Comparison of ENCODE assay signal across 9 cellular contexts in the genomic region with DNA sequence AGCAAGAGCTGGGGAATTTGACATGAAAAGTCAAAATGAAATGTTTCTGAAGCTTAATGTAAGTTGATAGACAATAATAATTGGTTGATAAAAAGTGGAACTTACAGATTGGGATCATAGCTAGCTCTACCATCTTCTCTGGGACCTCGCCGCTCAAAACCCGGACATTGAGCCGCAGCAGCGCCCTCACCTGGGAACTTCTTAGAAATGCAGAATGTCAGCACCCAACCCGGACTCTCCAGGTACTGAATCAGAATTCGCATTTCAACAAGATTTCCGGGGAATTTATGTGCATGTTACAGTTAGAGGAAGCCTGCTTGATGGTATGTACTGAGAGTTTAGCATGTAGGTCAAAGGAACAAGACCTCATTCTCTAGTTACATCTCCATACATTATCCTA. TPM values are rescaled to one million over a fixed set of nuclear protein-coding genes. Genes with fewer than 3 reads are reported as not detected.
A peak's percentile ranks its signal among the peaks of the same experiment; 100 is the strongest.
DNase-seq lines count a peak whose midpoint lies in the region; ATAC-seq and TF ChIP-seq lines count a peak whose summit lies in the region.
"Had no signal": no experiment of that assay in that cellular context is flagged by ENCODE, and none has a peak within 500 bp of the region (broad histone marks: within the 10 kb centered on the region; RNA-seq: fewer than 3 reads in every experiment).

No MANE protein-coding gene starts in this region.

- H3K4me3 ChIP-seq in Loucy (ENCODE audit: low read length, poor library complexity, severe bottlenecking): no peak overlapping the region
- H3K4me3 ChIP-seq in right lobe of liver: no peak overlapping the region

- WGBS in right lobe of liver (ENCODE audit: insufficient coverage, low coverage, low lambda C conversion rate, missing lambda C conversion rate): 15% methylated on average over 8 of the region's 8 CpGs

- peaks cover 33% of the 10 kb centered on the region for H4K20me1 ChIP-seq in Loucy (ENCODE audit: insufficient read depth, low read length, poor library complexity, severe bottlenecking)

- H3K36me3 Mint-ChIP-seq in activated naive CD4-positive, alpha-beta T cell treated with anti-CD3 and anti-CD28 coated beads, Interleukin-2, amount 10 ng/mL, durations not matched to agents 7 days and 5 days: no peaks in the 10 kb centered on the region

- TF ChIP-seq POLR2A in right lobe of liver (IDR thresholded peaks at IDR 0.05): no peak

- H3K27ac Mint-ChIP-seq in activated naive CD4-positive, alpha-beta T cell treated with anti-CD3 and anti-CD28 coated beads, Interleukin-2, amount 10 ng/mL, durations not matched to agents 7 days and 5 days: no peak overlapping the region
- H3K27ac Mint-ChIP-seq: activated B cell treated with CpG ODN at 0.5 μM for 24 hours had no signal

- DNase-seq in NCI-H345 (lab: John Stamatoyannopoulos, UW) (peak; percentile 19), NCI-H345 treated with DMSO at 0.1 percent for 48 hours (lab: John Stamatoyannopoulos, UW; ENCODE audit: unreplicated experiment) (no peak), right lobe of liver (peak; percentile 35 to 64 (median 57)), activated gamma-delta T cell (lab: John Stamatoyannopoulos, UW) (no peak)
- peak; percentile 30 for DNase-seq in activated naive CD4-positive, alpha-beta T cell treated with anti-CD3 and anti-CD28 coated beads, Interleukin-2, amount 10 ng/mL, durations not matched to agents 7 days and 5 days
- DNase-seq: activated B cell treated with CpG ODN at 0.5 μM for 24 hours had no signal

- no peak overlapping the region for H3K27ac ChIP-seq in right lobe of liver

- H3K9me3 Mint-ChIP-seq in activated naive CD4-positive, alpha-beta T cell treated with anti-CD3 and anti-CD28 coated beads, Interleukin-2, amount 10 ng/mL, durations not matched to agents 7 days and 5 days: no peaks in the 10 kb centered on the region
- H3K9me3 Mint-ChIP-seq: activated B cell treated with CpG ODN at 0.5 μM for 24 hours had no signal

- TF ChIP-seq CTCF in Loucy (conservative IDR thresholded peaks at IDR 0.05; ENCODE audit: low read length) (peak; percentile 82), right lobe of liver (IDR thresholded peaks at IDR 0.05) (peak; percentile 47 to 81 (median 68))

- intact Hi-C loops in right lobe of liver (cut with DNase I): loop anchor here in 1 of 2 donors (10.0 kb wide), 2 partner anchors 150 to 220 kb away; no protein-coding TSS in a partner anchor

- no peaks in the 10 kb centered on the region for H3K9me3 ChIP-seq in Loucy (ENCODE audit: insufficient read depth, low read depth, low read length)
- H3K9me3 ChIP-seq in right lobe of liver: no peaks in the 10 kb centered on the region

- CTCF ChIA-PET in activated naive CD4-positive, alpha-beta T cell treated with anti-CD3 and anti-CD28 coated beads, Interleukin-2, amount 10 ng/mL, durations not matched to agents 7 days and 5 days (lab: Charles Lee): interaction anchor here (0.8 to 5.3 kb wide), 9 partner anchors 8 to 391 kb away, joined by 3 to 60 read pairs (median 4); no protein-coding TSS in a partner anchor

- H3K36me3 ChIP-seq in Loucy (ENCODE audit: insufficient read depth, low read length): peaks cover 53% of the 10 kb centered on the region; the same call in 1 of the 2 replicates
- H3K36me3 ChIP-seq in right lobe of liver: no peaks in the 10 kb centered on the region

- H3K4me1 ChIP-seq in Loucy (ENCODE audit: insufficient read depth, low read length, poor library complexity, severe bottlenecking): peaks cover 8% of the 10 kb centered on the region
- H3K4me1 ChIP-seq in right lobe of liver: no peaks in the 10 kb centered on the region

- no peak overlapping the region for H3K4me2 ChIP-seq in Loucy (ENCODE audit: low read depth, low read length, poor library complexity, severe bottlenecking)

- H3K9me2 ChIP-seq in Loucy (replicated peaks; ENCODE audit: low read depth, low read length): no peaks in the 10 kb centered on the region

- no peaks in the 10 kb centered on the region for H3F3A ChIP-seq in Loucy (ENCODE audit: low read depth)

- peaks cover 36% of the 10 kb centered on the region for H3K27me3 Mint-ChIP-seq in activated naive CD4-positive, alpha-beta T cell treated with anti-CD3 and anti-CD28 coated beads, Interleukin-2, amount 10 ng/mL, durations not matched to agents 7 days and 5 days

- no peaks in the 10 kb centered on the region for H3K27me3 ChIP-seq in Loucy (ENCODE audit: insufficient read depth, low read length, poor library complexity, severe bottlenecking)
- no peaks in the 10 kb centered on the region for H3K27me3 ChIP-seq in right lobe of liver

- no peak overlapping the region for H3K9ac ChIP-seq in Loucy (ENCODE audit: low read depth, low read length, poor library complexity, severe bottlenecking)

- H3K79me2 ChIP-seq in Loucy (ENCODE audit: insufficient read depth, low read length): peaks cover 53% of the 10 kb centered on the region; the same call in 1 of the 2 replicates

- ATAC-seq in right lobe of liver (peak; percentile 90 to 97 (median 94)), GM21786 (IDR thresholded peaks at IDR 0.05; ENCODE audit: unreplicated experiment) (no peak), HG03097 (IDR thresholded peaks at IDR 0.05; ENCODE audit: low FRiP score, unreplicated experiment) (no peak)

- no peak overlapping the region for H2AFZ ChIP-seq in Loucy (ENCODE audit: low read length)

- H3K4me1 Mint-ChIP-seq in activated naive CD4-positive, alpha-beta T cell treated with anti-CD3 and anti-CD28 coated beads, Interleukin-2, amount 10 ng/mL, durations not matched to agents 7 days and 5 days: peaks cover 11% of the 10 kb centered on the region
- H3K4me1 Mint-ChIP-seq: activated B cell treated with CpG ODN at 0.5 μM for 24 hours had no signal

- no peak overlapping the region for H3K4me3 Mint-ChIP-seq in activated naive CD4-positive, alpha-beta T cell treated with anti-CD3 and anti-CD28 coated beads, Interleukin-2, amount 10 ng/mL, durations not matched to agents 7 days and 5 days
- H3K4me3 Mint-ChIP-seq: activated B cell treated with CpG ODN at 0.5 μM for 24 hours had no signal

RNA-seq across cellular contexts. Expression of gene ABLIM1, which starts 36.7 kb away (rescaled TPM):
- total RNA-seq in right lobe of liver: 10 to 100 TPM; 38.8 to 76.5 (median 50.6) TPM

Comparison
In these comparisons a context has a peak if more than half of its experiments do, and no peak if none do; other contexts are left out.
1. DNase-seq: peak in NCI-H345 (single experiment), activated naive CD4-positive, alpha-beta T cell treated with anti-CD3 and anti-CD28 coated beads, Interleukin-2, amount 10 ng/mL, durations not matched to agents 7 days and 5 days (single experiment) and right lobe of liver (3 of 3); none in NCI-H345 treated with DMSO at 0.1 percent for 48 hours (single experiment) and activated gamma-delta T cell (single experiment).
2. ATAC-seq: peak in right lobe of liver (4 of 4); none in GM21786 (single experiment) and HG03097 (single experiment).